In the genomic region with DNA sequence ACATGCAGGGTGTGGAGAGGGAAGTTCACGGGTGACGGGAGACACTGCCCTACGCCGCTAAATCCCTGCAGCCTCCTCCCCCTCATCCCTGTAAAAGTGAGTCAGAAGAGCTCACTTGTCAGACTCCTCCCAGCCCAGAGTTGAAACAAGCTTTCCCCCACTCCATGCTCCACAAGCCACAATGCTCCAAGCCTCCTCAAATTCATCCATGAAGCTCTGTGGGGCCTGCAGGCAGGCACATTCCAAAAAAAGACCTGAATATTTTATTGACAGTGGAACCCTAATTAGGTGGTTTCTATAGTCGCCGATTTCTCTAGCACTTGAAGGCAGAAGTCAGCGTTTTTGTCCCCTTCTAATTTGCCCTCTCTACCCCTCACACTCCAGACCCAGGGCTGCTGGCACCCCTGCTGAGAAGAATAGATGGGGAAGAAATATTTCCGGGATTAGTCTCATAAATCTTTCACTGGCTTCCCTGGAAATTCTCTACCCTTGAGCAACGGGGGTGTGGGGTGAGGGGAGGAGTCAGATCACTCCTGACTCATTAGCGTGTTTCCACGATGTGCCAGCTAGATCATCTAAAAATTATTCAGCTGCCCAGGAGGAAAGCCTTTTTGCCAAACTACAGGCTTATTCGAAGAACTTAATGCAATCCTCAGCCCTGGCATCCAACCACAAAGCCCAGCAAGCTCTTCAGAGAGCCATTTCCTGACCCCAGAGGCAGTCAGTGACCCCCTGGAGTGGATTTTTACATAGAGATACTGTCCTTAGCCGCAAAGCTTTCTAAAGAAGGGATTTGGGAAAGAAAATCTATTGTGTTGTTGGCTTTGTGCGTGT, we compare ENCODE assay signal across 8 cellular contexts.
DNase-seq lines count a peak whose midpoint lies in the region; ATAC-seq, FAIRE-seq and TF ChIP-seq lines count a peak whose summit lies in the region.

No MANE protein-coding gene starts in this region.

- no peak overlapping the region for H3K27ac Mint-ChIP-seq in T-helper 2 cell treated with Interferon-gamma antibody and Interleukin-4, amounts not matched to agents 5 μg/mL and 100 μg/mL, for 36 hours

- H3K4me1 ChIP-seq in endothelial cell of umbilical vein (ENCODE audit: control insufficient read depth, extremely low read depth, insufficient read depth, low read length): peaks cover 17% of the 10 kb centered on the region
- H3K4me1 ChIP-seq in pancreas: peaks cover 11 to 26% (median 11%) of the 10 kb centered on the region in 3 donors

- H3K4me3 ChIP-seq in endothelial cell of umbilical vein (replicated peaks in 1 of 3; ENCODE audit: insufficient read depth in 1 of 3, low read depth in 1 of 3, low read length in 3 of 3) (peak overlapping the region in 1 of 3 experiments; percentile 25), pancreas (no peak overlapping the region)

- peak overlapping the region; percentile 57 for H3K9ac ChIP-seq in endothelial cell of umbilical vein (replicated peaks; ENCODE audit: extremely low read depth, insufficient read depth, low read length)

- H3K27ac ChIP-seq in endothelial cell of umbilical vein (ENCODE audit: insufficient read depth, low read depth, low read length) (peak overlapping the region; percentile 80), pancreas (peak overlapping the region; percentile 13 to 66 (median 52))

- H3K27me3 ChIP-seq in endothelial cell of umbilical vein (ENCODE audit: control insufficient read depth in 2 of 2, insufficient read depth in 2 of 2, low read length in 2 of 2) (no peaks in the 10 kb centered on the region), pancreas (no peaks in the 10 kb centered on the region)

- H3K9me3 ChIP-seq in endothelial cell of umbilical vein (replicated peaks; ENCODE audit: control insufficient read depth, insufficient read depth, low read length): no peaks in the 10 kb centered on the region
- no peaks in the 10 kb centered on the region for H3K9me3 ChIP-seq in pancreas

- 57 to 62% methylated on average over 14 of the region's 14 CpGs for WGBS in pancreas, 2 donors

- peak; percentile 77 for DNase-seq in GM04504 (ENCODE audit: low read depth)
- DNase-seq in NCI-H524 treated with DMSO at 0.1 percent for 48 hours (lab: John Stamatoyannopoulos, UW): peak; percentile 1
- DNase-seq in endothelial cell of umbilical vein (ENCODE audit: low read depth, low spot score): peak; percentile 77
- peak in 4 of 6 donors; percentile 28 to 58 (median 42) for DNase-seq in pancreas
- DNase-seq in activated T-cell treated with anti-CD3 and anti-CD28 coated beads, Interleukin-2, amount 50 U/mL, for 48 hours: no peak
- no peak for DNase-seq in T-helper 2 cell treated with Interferon-gamma antibody and Interleukin-4, amounts not matched to agents 5 μg/mL and 100 μg/mL, for 36 hours (ENCODE audit: low spot score)
- no peak for DNase-seq in NCI-H128 (lab: John Stamatoyannopoulos, UW; ENCODE audit: unreplicated experiment)

- H3K36me3 ChIP-seq in endothelial cell of umbilical vein (ENCODE audit: control insufficient read depth in 2 of 2, extremely low read depth in 1 of 2, insufficient read depth in 2 of 2, low read length in 2 of 2) (no peaks in the 10 kb centered on the region), pancreas (no peaks in the 10 kb centered on the region)

- ATAC-seq in pancreas (peak; percentile 52 to 73 (median 68)), GM18858 (IDR thresholded peaks at IDR 0.05; ENCODE audit: unreplicated experiment) (no peak)

- CTCF ChIA-PET in endothelial cell of umbilical vein (lab: Charles Lee): interaction anchor here (1.0 to 2.5 kb wide), 7 partner anchors 13 to 641 kb away, joined by 3 to 10 read pairs (median 4); partner anchors contain the start of gene ENC1

- no peaks in the 10 kb centered on the region for H3K79me2 ChIP-seq in endothelial cell of umbilical vein (ENCODE audit: control insufficient read depth, insufficient read depth, low read length)

- TF ChIP-seq POLR2A in endothelial cell of umbilical vein (IDR thresholded peaks at IDR 0.05; ENCODE audit: low read depth, low read length): peak; percentile 44

- peak overlapping the region; percentile 82 for H2AFZ ChIP-seq in endothelial cell of umbilical vein (ENCODE audit: low read depth, low read length)

- no peak overlapping the region for H3K4me3 Mint-ChIP-seq in T-helper 2 cell treated with Interferon-gamma antibody and Interleukin-4, amounts not matched to agents 5 μg/mL and 100 μg/mL, for 36 hours

- no TSS peak for BruUV-seq in endothelial cell of umbilical vein (replicated peaks; lab: Mats Ljungman, UMichigan)

- H3K9me1 ChIP-seq in endothelial cell of umbilical vein (replicated peaks; ENCODE audit: control insufficient read depth, extremely low read depth, insufficient read depth, low read length): no peaks in the 10 kb centered on the region

- POLR2A ChIA-PET in endothelial cell of umbilical vein (lab: Charles Lee): interaction anchor here (1.3 kb wide), 2 partner anchors 97 to 128 kb away, joined by 3 to 9 read pairs; partner anchors contain the start of gene ENC1

- peak overlapping the region; percentile 63 for H3K4me2 ChIP-seq in endothelial cell of umbilical vein (ENCODE audit: insufficient read depth, low read length)

- FAIRE-seq in endothelial cell of umbilical vein (lab: Jason Lieb, UNC): peak; percentile 83
- no peak for FAIRE-seq in pancreas (lab: Jason Lieb, UNC)

- H3K27me3 Mint-ChIP-seq in T-helper 2 cell treated with Interferon-gamma antibody and Interleukin-4, amounts not matched to agents 5 μg/mL and 100 μg/mL, for 36 hours (ENCODE audit: low read depth): peaks cover 15% of the 10 kb centered on the region

- TF ChIP-seq CTCF in endothelial cell of umbilical vein (IDR thresholded peaks at IDR 0.05; ENCODE audit: extremely low read depth in 1 of 2, insufficient read depth in 1 of 2, low read depth in 1 of 2, low read length in 2 of 2) (no peak), pancreas (IDR thresholded peaks at IDR 0.05) (no peak)

- intact Hi-C loops in endothelial cell of umbilical vein (cut with micrococcal nuclease) (loop anchor here (1.0 to 5.0 kb wide), 4 partner anchors 32 to 131 kb away; partner anchors contain the start of gene ENC1), pancreas (cut with DNase I) (no loop called here)

- dilution Hi-C loops in endothelial cell of umbilical vein (cut with MboI; ENCODE audit: extremely low pct_ligation_motif_present, low sequenced_read_pairs): no loop called here

- H3K9me3 Mint-ChIP-seq in T-helper 2 cell treated with Interferon-gamma antibody and Interleukin-4, amounts not matched to agents 5 μg/mL and 100 μg/mL, for 36 hours: no peaks in the 10 kb centered on the region

- no peaks in the 10 kb centered on the region for H3K36me3 Mint-ChIP-seq in T-helper 2 cell treated with Interferon-gamma antibody and Interleukin-4, amounts not matched to agents 5 μg/mL and 100 μg/mL, for 36 hours (ENCODE audit: low read depth)

- no peaks in the 10 kb centered on the region for H3K4me1 Mint-ChIP-seq in T-helper 2 cell treated with Interferon-gamma antibody and Interleukin-4, amounts not matched to agents 5 μg/mL and 100 μg/mL, for 36 hours (ENCODE audit: low read depth)

- no peaks in the 10 kb centered on the region for H4K20me1 ChIP-seq in endothelial cell of umbilical vein (replicated peaks; ENCODE audit: control insufficient read depth, extremely low read depth, insufficient read depth, low read length)

TF ChIP-seq in endothelial cell of umbilical vein, 7 proteins besides CTCF, POLR2A, EP300 and RAD21:
- TF ChIP-seq MYC (IDR thresholded peaks at IDR 0.05; ENCODE audit: low read depth, low read length): no peak
- peak; percentile 59 for TF ChIP-seq POLR2AphosphoS5 (IDR thresholded peaks at IDR 0.05; ENCODE audit: insufficient read depth, low read depth, low read length)
- peak; percentile 52 for TF ChIP-seq JUN (IDR thresholded peaks at IDR 0.05; ENCODE audit: borderline replicate concordance, insufficient read depth, insufficient read length, low read depth)
- TF ChIP-seq FOS (IDR thresholded peaks at IDR 0.05; ENCODE audit: borderline replicate concordance, insufficient read depth, low read length): peak; percentile 91

Comparison
In these comparisons a context has a peak if more than half of its experiments do, and no peak if none do; other contexts are left out.
1. DNase-seq: peak in GM04504 (single experiment), NCI-H524 treated with DMSO at 0.1 percent for 48 hours (single experiment), endothelial cell of umbilical vein (single experiment) and pancreas (4 of 6); none in activated T-cell treated with anti-CD3 and anti-CD28 coated beads, Interleukin-2, amount 50 U/mL, for 48 hours (0 of 2), T-helper 2 cell treated with Interferon-gamma antibody and Interleukin-4, amounts not matched to agents 5 μg/mL and 100 μg/mL, for 36 hours (single experiment) and NCI-H128 (single experiment).